ENCODE assay signal across 21 cellular contexts in genomic region chr2:110804433-110804832, GRCh38.
"Had no signal": no experiment of that assay in that cellular context is flagged by ENCODE, and none has a peak within 500 bp of the region (broad histone marks: within the 10 kb centered on the region; RNA-seq: fewer than 3 reads in every experiment).

No MANE protein-coding gene starts in this region.

- H3K36me3 ChIP-seq: colonic mucosa, lower lobe of right lung, sigmoid colon, tibial nerve had no signal

- H3K4me1 ChIP-seq: colonic mucosa, lower lobe of right lung, sigmoid colon, tibial nerve had no signal

- DNase-seq: activated naive CD8-positive, alpha-beta T cell treated with anti-CD3 and anti-CD28 coated beads, Interleukin-2, amount 10 ng/mL, durations not matched to agents 7 days and 5 days; amygdala; colonic mucosa; dorsolateral prefrontal cortex; foreskin melanocyte; lower lobe of right lung; mesendoderm; mucosa of descending colon; occipital lobe; sigmoid colon; stimulated activated naive CD4-positive, alpha-beta T cell; substantia nigra; T1000 had no signal

- ATAC-seq: esophagus mucosa, left lobe of liver, lower lobe of right lung had no signal

- H3K4me3 ChIP-seq: colonic mucosa, dorsolateral prefrontal cortex, lower lobe of right lung, mucosa of descending colon, sigmoid colon, smooth muscle cell, tibial nerve had no signal

- H3K27ac ChIP-seq: colonic mucosa, dorsolateral prefrontal cortex, lower lobe of right lung, sigmoid colon, tibial nerve had no signal

- FAIRE-seq: bronchial epithelial cell, endothelial cell of umbilical vein had no signal

- H3K9me3 ChIP-seq: colonic mucosa, lower lobe of right lung, mucosa of descending colon, sigmoid colon had no signal

- H3K36me3 Mint-ChIP-seq: activated naive CD8-positive, alpha-beta T cell treated with anti-CD3 and anti-CD28 coated beads, Interleukin-2, amount 10 ng/mL, durations not matched to agents 7 days and 5 days had no signal

- H3K27ac Mint-ChIP-seq: activated CD8-positive, alpha-beta T cell treated with anti-CD3 and anti-CD28 coated beads, Interleukin-2, amount 10 ng/mL, durations not matched to agents 7 days and 5 days; activated naive CD8-positive, alpha-beta T cell treated with anti-CD3 and anti-CD28 coated beads, Interleukin-2, amount 10 ng/mL, durations not matched to agents 7 days and 5 days had no signal

- H3K4me2 ChIP-seq: smooth muscle cell had no signal

- H3K27me3 ChIP-seq: colonic mucosa, sigmoid colon had no signal

- H3K4me3 Mint-ChIP-seq: activated CD8-positive, alpha-beta T cell treated with anti-CD3 and anti-CD28 coated beads, Interleukin-2, amount 10 ng/mL, durations not matched to agents 7 days and 5 days; activated naive CD8-positive, alpha-beta T cell treated with anti-CD3 and anti-CD28 coated beads, Interleukin-2, amount 10 ng/mL, durations not matched to agents 7 days and 5 days; neural crest cell had no signal
